In the genomic region with DNA sequence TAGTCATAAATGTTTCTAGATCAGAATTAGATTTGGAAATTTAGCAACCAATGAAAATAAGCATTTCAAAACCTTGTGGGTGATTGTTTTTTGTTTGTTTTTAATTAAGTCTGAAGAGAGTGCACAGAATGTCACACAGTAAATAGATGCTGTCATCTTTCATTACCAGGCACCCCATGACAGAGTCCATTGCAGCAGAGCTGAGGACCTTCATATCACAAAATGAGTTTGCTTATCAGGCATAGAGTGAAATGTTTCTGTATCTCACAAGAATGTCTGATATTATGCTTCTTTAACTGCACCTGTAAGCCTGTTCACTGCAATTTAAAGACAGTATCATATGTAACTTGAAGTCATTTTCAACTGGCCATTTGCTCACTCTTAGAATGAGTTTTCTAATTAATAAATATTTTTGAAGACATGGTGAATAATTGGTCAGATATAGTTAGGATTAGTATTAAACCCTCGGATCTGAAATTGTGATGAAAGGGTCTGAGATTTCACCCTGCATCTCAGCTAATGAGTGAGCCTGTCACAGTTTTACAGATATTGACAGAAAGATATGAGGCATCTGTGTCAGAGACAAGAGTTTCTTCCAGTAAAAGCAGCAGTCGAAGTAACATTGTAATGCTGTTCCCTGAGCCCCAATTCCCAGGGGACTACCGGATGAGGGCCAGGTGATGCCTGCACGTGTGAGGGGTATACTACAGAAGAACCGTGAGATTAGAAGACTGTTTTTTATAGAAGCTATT, we compare ENCODE assay signal across 26 cellular contexts.
"Had no signal": no experiment of that assay in that cellular context is flagged by ENCODE, and none has a peak within 500 bp of the region (broad histone marks: within the 10 kb centered on the region; RNA-seq: fewer than 3 reads in every experiment).

No MANE protein-coding gene starts in this region.

- H3K36me3 ChIP-seq: ascending aorta, cardiac muscle cell, colonic mucosa, left lung, right lobe of liver, transverse colon had no signal

- H3K4me1 ChIP-seq: ascending aorta, colonic mucosa, right lobe of liver, testis, transverse colon had no signal

- DNase-seq: activated CD4-positive, alpha-beta memory T cell treated with anti-CD3 and anti-CD28 coated beads for 36 hours; activated CD4-positive, alpha-beta T cell treated with anti-CD3 and anti-CD28 coated beads, Interleukin-2, amount 10 ng/mL, durations not matched to agents 24 days and 14 days; activated CD4-positive, CD25-positive, alpha-beta regulatory T cell treated with anti-CD3 and anti-CD28 coated beads, Interleukin-2, amount 50 U/mL, for 72 hours; activated CD8-positive, alpha-beta memory T cell treated with anti-CD3 and anti-CD28 coated beads, Interleukin-2, amount 50 U/mL, for 4 hours; activated gamma-delta T cell; activated naive CD4-positive, alpha-beta T cell treated with anti-CD3 and anti-CD28 coated beads, Interleukin-2, amount 10 ng/mL, durations not matched to agents 7 days and 5 days; activated naive CD8-positive, alpha-beta T cell treated with anti-CD3 and anti-CD28 coated beads, Interleukin-2, amount 10 ng/mL, durations not matched to agents 7 days and 5 days; activated T-cell treated with anti-CD3 and anti-CD28 coated beads, Interleukin-2, amount 50 U/mL, for 1 hour; cerebellar nuclear complex; colonic mucosa; effector memory CD4-positive, alpha-beta T cell; glutamatergic neuron; left lung; mesendoderm; mucosa of descending colon; posterior cingulate gyrus; right lobe of liver; stimulated activated CD4-positive, alpha-beta T cell treated with anti-CD3 and anti-CD28 coated beads, Interleukin-2, amount 100 ng/mL, for 48 hours; stimulated activated naive CD8-positive, alpha-beta T cell treated with anti-CD3 and anti-CD28 coated beads, Interleukin-15, Interleukin-2, amounts not matched to agents 100 U/mL and 50 U/mL, for 24 hours; testis; transverse colon had no signal

- ATAC-seq: left lung; mucosa of descending colon; natural killer cell treated with Interleukin-12 subunit alpha and Interleukin-12 subunit beta and Interleukin-15 and Interleukin-18, amount 100 ng/mL, for 72 hours; right lobe of liver; stimulated activated naive CD8-positive, alpha-beta T cell treated with anti-CD3 and anti-CD28 coated beads, Interleukin-15, Interleukin-2, amounts not matched to agents 100 U/mL and 50 U/mL, for 24 hours had no signal

- H3K27me3 ChIP-seq: ascending aorta, cardiac muscle cell, colonic mucosa, left lung, right lobe of liver, testis, transverse colon had no signal

- H3K4me3 ChIP-seq: ascending aorta, cardiac muscle cell, colonic mucosa, left lung, lung, mucosa of descending colon, right lobe of liver, testis, transverse colon had no signal

- FAIRE-seq: frontal cortex had no signal

- H3K9me3 ChIP-seq: ascending aorta, colonic mucosa, left lung, mucosa of descending colon, right lobe of liver, testis, transverse colon had no signal
